In the genomic region with DNA sequence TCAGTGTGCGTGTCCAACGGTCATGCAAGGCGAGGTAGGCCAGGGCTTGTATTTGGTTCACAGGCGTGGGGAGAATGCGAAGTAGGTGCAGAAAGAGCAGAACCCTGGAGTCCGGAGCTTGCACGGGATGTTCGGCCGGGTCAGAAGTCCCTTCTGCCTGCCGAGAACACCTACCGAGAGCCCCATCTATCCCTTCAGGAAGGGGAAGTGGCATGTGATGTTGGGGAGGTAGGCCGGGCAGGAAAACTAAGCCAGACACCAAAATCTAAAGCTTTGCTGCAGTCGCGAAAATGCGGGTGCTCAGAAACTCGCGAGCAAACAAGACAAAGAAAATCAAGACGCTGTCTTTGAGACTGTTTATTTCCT, we compare ENCODE assay signal across 8 cellular contexts. TPM values are rescaled to one million over a fixed set of nuclear protein-coding genes. Genes with fewer than 3 reads are reported as not detected.
DNase-seq lines count a peak whose midpoint lies in the region; ATAC-seq and TF ChIP-seq lines count a peak whose summit lies in the region.

No MANE protein-coding gene starts in this region.

- peak overlapping the region; percentile 89 to 98 (median 95) for H3K27ac Mint-ChIP-seq in CD14-positive monocyte

- intact Hi-C loops in CD14-positive monocyte (cut with micrococcal nuclease): loop anchor here (1.0 to 5.0 kb wide), 2 partner anchors 34 to 43 kb away; a partner anchor contains a TSS
- intact Hi-C loops in mucosa of descending colon (cut with DNase I, micrococcal nuclease): no loop called here
- intact Hi-C loops in uterus (cut with DNase I; ENCODE audit: low total_unique reads): no loop called here

- H3K27me3 ChIP-seq in SJSA1 (replicated peaks) (no peaks in the 10 kb centered on the region), ectodermal cell (ENCODE audit: control insufficient read depth, insufficient read depth, low read length, poor library complexity, severe bottlenecking) (no peaks in the 10 kb centered on the region), uterus (no peaks in the 10 kb centered on the region)

- peaks cover 34% of the 10 kb centered on the region for H3K4me1 Mint-ChIP-seq in CD14-positive monocyte

- H3K27ac ChIP-seq in SJSA1: peak overlapping the region; percentile 70
- peak overlapping the region; percentile 89 for H3K27ac ChIP-seq in ectodermal cell (ENCODE audit: insufficient read depth, low read depth, low read length, poor library complexity, severe bottlenecking)
- H3K27ac ChIP-seq in uterus: peak overlapping the region; percentile 94 to 96

- H3K4me3 ChIP-seq in SJSA1: peak overlapping the region; percentile 62
- peak overlapping the region; percentile 83 for H3K4me3 ChIP-seq in ectodermal cell (ENCODE audit: insufficient read depth, low read depth, low read length)
- H3K4me3 ChIP-seq in mucosa of descending colon: peak overlapping the region; percentile 36
- peak overlapping the region; percentile 57 to 66 for H3K4me3 ChIP-seq in uterus

- TF ChIP-seq POLR2A in uterus (IDR thresholded peaks at IDR 0.05): no peak

- H3K36me3 ChIP-seq in SJSA1: peaks cover 40% of the 10 kb centered on the region
- H3K36me3 ChIP-seq in ectodermal cell (ENCODE audit: control insufficient read depth, insufficient read depth, low read length): peaks cover 13% of the 10 kb centered on the region
- H3K36me3 ChIP-seq in mucosa of descending colon (ENCODE audit: low read depth): no peaks in the 10 kb centered on the region
- H3K36me3 ChIP-seq in uterus: no peaks in the 10 kb centered on the region

- H3K4me1 ChIP-seq in SJSA1 (replicated peaks): peaks cover 15% of the 10 kb centered on the region
- H3K4me1 ChIP-seq in ectodermal cell (ENCODE audit: control insufficient read depth, insufficient read depth, low read length): peaks cover 10% of the 10 kb centered on the region
- peaks cover 7% of the 10 kb centered on the region for H3K4me1 ChIP-seq in mucosa of descending colon (ENCODE audit: low read depth)
- H3K4me1 ChIP-seq in uterus: peaks cover 0 to 10% of the 10 kb centered on the region in 2 donors

- H3K9me3 ChIP-seq in SJSA1 (replicated peaks) (no peaks in the 10 kb centered on the region), ectodermal cell (ENCODE audit: control insufficient read depth, low read length) (no peaks in the 10 kb centered on the region), mucosa of descending colon (no peaks in the 10 kb centered on the region), uterus (no peaks in the 10 kb centered on the region)

- H3K36me3 Mint-ChIP-seq in CD14-positive monocyte: peaks cover 21 to 38% of the 10 kb centered on the region in 2 donors

- no peak for DNase-seq in CD14-positive monocyte (ENCODE audit: low spot score)
- DNase-seq in SJSA1 (ENCODE audit: low read depth in 1 of 2, low spot score in 2 of 2): no peak
- DNase-seq in mucosa of descending colon: peak; percentile 38 to 52 (median 51)
- DNase-seq in uterus: peak; percentile 42 to 47
- DNase-seq in dermis blood vessel endothelial cell: no peak
- DNase-seq in NCI-H1105 (lab: John Stamatoyannopoulos, UW): no peak

- 14 to 15% methylated on average over 18 of the region's 18 CpGs for WGBS in ectodermal cell, 2 experiments

- peaks cover 0 to 2% (median 0%) of the 10 kb centered on the region in 3 donors for H3K27me3 Mint-ChIP-seq in CD14-positive monocyte (ENCODE audit: low read depth in 3 of 3)

- TF ChIP-seq CTCF in CD14-positive monocyte (IDR thresholded peaks at IDR 0.05) (no peak), mucosa of descending colon (IDR thresholded peaks at IDR 0.05) (no peak), uterus (IDR thresholded peaks at IDR 0.05) (peak in 1 of 4 experiments; percentile 1)

- ATAC-seq in GM21825 (IDR thresholded peaks at IDR 0.05; ENCODE audit: unreplicated experiment): peak; percentile 4
- peak; percentile 11 for ATAC-seq in mucosa of descending colon

- H3K9me3 Mint-ChIP-seq in CD14-positive monocyte: peaks cover 0 to 9% (median 0%) of the 10 kb centered on the region in 7 donors

- H3K4me3 Mint-ChIP-seq in CD14-positive monocyte: peak overlapping the region; percentile 84 to 94

RNA-seq across cellular contexts. Expression of a gene that starts 0.4 kb away (rescaled TPM):
- 1 to 10 TPM; 5.1 to 5.3 TPM for polyA plus RNA-seq in CD14-positive monocyte
- total RNA-seq in SJSA1 (2014; rRNA removed; shearing (Covaris generic)): 19.7 and 28.9 TPM in 2 replicates
- 40.2 TPM for polyA plus RNA-seq in ectodermal cell (2013, experiment 1 of 4)
- 34.2 TPM for polyA plus RNA-seq in ectodermal cell (2013, experiment 2 of 4)
- 28.8 TPM for polyA plus RNA-seq in ectodermal cell (2013, experiment 3 of 4)
- 28.8 TPM for polyA plus RNA-seq in ectodermal cell (2013, experiment 4 of 4)
- total RNA-seq in mucosa of descending colon (10 to 100 TPM; 17.0 to 23.5 (median 17.1) TPM), uterus (10 to 100 TPM in 3 of 4 donors, 1 to 10 TPM in 1; 6.8 to 34.3 (median 24.1) TPM), dermis blood vessel endothelial cell (35.7 and 40.2 TPM in 2 replicates)

RNA-seq across cellular contexts. Expression of a gene that starts 9.4 kb away (rescaled TPM):
- polyA plus RNA-seq in CD14-positive monocyte: 100 to 1,000 TPM; 231 to 243 TPM
- 224 and 259 TPM in 2 replicates for total RNA-seq in SJSA1 (2014; rRNA removed; shearing (Covaris generic))
- 106 TPM for polyA plus RNA-seq in ectodermal cell (2013, experiment 1 of 4)
- polyA plus RNA-seq in ectodermal cell (2013, experiment 2 of 4): 101 TPM
- 107 TPM for polyA plus RNA-seq in ectodermal cell (2013, experiment 3 of 4)
- 115 TPM for polyA plus RNA-seq in ectodermal cell (2013, experiment 4 of 4)
- 10 to 100 TPM; 39.4 to 49.6 (median 41.5) TPM for total RNA-seq in mucosa of descending colon
- total RNA-seq in uterus: 10 to 100 TPM; 55.0 to 97.6 (median 76.0) TPM
- total RNA-seq in dermis blood vessel endothelial cell: 42.7 and 76.1 TPM in 2 replicates

RNA-seq across cellular contexts. Expression of a gene that starts 16.4 kb away (rescaled TPM):
- polyA plus RNA-seq in CD14-positive monocyte: 100 to 1,000 TPM; 220 to 236 TPM
- total RNA-seq in SJSA1 (2014; rRNA removed; shearing (Covaris generic)): 92.8 and 131 TPM in 2 replicates
- 29.3 TPM for polyA plus RNA-seq in ectodermal cell (2013, experiment 1 of 4)
- polyA plus RNA-seq in ectodermal cell (2013, experiment 2 of 4): 38.1 TPM
- polyA plus RNA-seq in ectodermal cell (2013, experiment 3 of 4): 31.6 TPM
- polyA plus RNA-seq in ectodermal cell (2013, experiment 4 of 4): 29.3 TPM
- total RNA-seq in mucosa of descending colon (10 to 100 TPM; 39.8 to 62.2 (median 54.0) TPM), uterus (10 to 100 TPM; 22.3 to 83.8 (median 34.2) TPM), dermis blood vessel endothelial cell (29.0 and 41.7 TPM in 2 replicates)

RNA-seq across cellular contexts. Expression of a gene that starts 16.8 kb away (rescaled TPM):
- 1 to 10 TPM; 1.7 to 2.0 TPM for polyA plus RNA-seq in CD14-positive monocyte
- 8.3 and 10.8 TPM in 2 replicates for total RNA-seq in SJSA1 (2014; rRNA removed; shearing (Covaris generic))
- 15.6 TPM for polyA plus RNA-seq in ectodermal cell (2013, experiment 1 of 4)
- polyA plus RNA-seq in ectodermal cell (2013, experiment 2 of 4): 11.4 TPM
- polyA plus RNA-seq in ectodermal cell (2013, experiment 3 of 4): 11.0 TPM
- polyA plus RNA-seq in ectodermal cell (2013, experiment 4 of 4): 13.9 TPM
- total RNA-seq in mucosa of descending colon (10 to 100 TPM; 10.9 to 15.6 (median 13.0) TPM), uterus (10 to 100 TPM in 3 of 4 donors, under 1 TPM in 1; 0.59 to 28.9 (median 18.3) TPM), dermis blood vessel endothelial cell (12.2 and 14.1 TPM in 2 replicates)

RNA-seq across cellular contexts. Expression of a gene that starts 21.0 kb away (rescaled TPM):
- 10 to 100 TPM; 19.6 to 20.4 TPM for polyA plus RNA-seq in CD14-positive monocyte
- total RNA-seq in SJSA1 (2014; rRNA removed; shearing (Covaris generic)): 39.7 and 42.4 TPM in 2 replicates
- 25.9 TPM for polyA plus RNA-seq in ectodermal cell (2013, experiment 1 of 4)
- polyA plus RNA-seq in ectodermal cell (2013, experiment 2 of 4): 27.9 TPM
- 21.4 TPM for polyA plus RNA-seq in ectodermal cell (2013, experiment 3 of 4)
- polyA plus RNA-seq in ectodermal cell (2013, experiment 4 of 4): 22.0 TPM
- total RNA-seq in mucosa of descending colon (10 to 100 TPM; 12.8 to 16.6 (median 14.8) TPM), uterus (10 to 100 TPM in 2 of 4 donors, 1 to 10 TPM in 2; 1.0 to 28.0 (median 10.0) TPM), dermis blood vessel endothelial cell (10.7 and 21.8 TPM in 2 replicates)

Comparison
In these comparisons a context has a peak if more than half of its experiments do, and no peak if none do; other contexts are left out.
1. DNase-seq: peak in mucosa of descending colon (3 of 3) and uterus (2 of 2); none in CD14-positive monocyte (single experiment), SJSA1 (0 of 2), dermis blood vessel endothelial cell (single experiment) and NCI-H1105 (single experiment).
2. intact Hi-C loops: an anchor here in CD14-positive monocyte (1.0 to 5.0 kb wide); none called in mucosa of descending colon and uterus.
3. Peak in every context shown above with its lines, with median percentiles within 50 percentile points of each other: H3K27ac ChIP-seq and H3K4me3 ChIP-seq.